25 cellular contexts compared by ENCODE assay signal in genomic region chr2:202599105-202599504, GRCh38.
"Had no signal": no experiment of that assay in that cellular context is flagged by ENCODE, and none has a peak within 500 bp of the region (broad histone marks: within the 10 kb centered on the region; RNA-seq: fewer than 3 reads in every experiment).

No MANE protein-coding gene starts in this region.

- H3K27ac Mint-ChIP-seq: immature natural killer cell, mesothelial cell of epicardium had no signal

- H3K27me3 ChIP-seq: colonic mucosa, dorsolateral prefrontal cortex, esophagus muscularis mucosa, gastrocnemius medialis, heart right ventricle, left lung had no signal

- DNase-seq: cerebellar nuclear complex; colonic mucosa; cortex of kidney; dermis blood vessel endothelial cell; dorsolateral prefrontal cortex; effector CD4-positive, alpha-beta T cell; effector memory CD4-positive, alpha-beta T cell; foreskin fibroblast; foreskin melanocyte; gastrocnemius medialis; glutamatergic neuron; head of caudate nucleus; heart right ventricle; hippocampal formation; immature natural killer cell; islet precursor cell; kidney; kidney glomerular epithelial cell; left lung; left ventricle myocardium superior; lower lobe of right lung; mesenchymal stem cell had no signal

- H3K27ac ChIP-seq: colonic mucosa, dorsolateral prefrontal cortex, esophagus muscularis mucosa, gastrocnemius medialis, heart right ventricle, left lung, lower lobe of right lung had no signal

- H3K9me3 ChIP-seq: colonic mucosa, esophagus muscularis mucosa, gastrocnemius medialis, heart right ventricle, left lung, lower lobe of right lung had no signal

- H3K4me1 Mint-ChIP-seq: mesothelial cell of epicardium had no signal

- H3K36me3 Mint-ChIP-seq: immature natural killer cell, mesothelial cell of epicardium had no signal

- H3K4me3 ChIP-seq: colonic mucosa, dorsolateral prefrontal cortex, esophagus muscularis mucosa, gastrocnemius medialis, heart right ventricle, left lung, lower lobe of right lung had no signal

- H3K4me3 Mint-ChIP-seq: immature natural killer cell, mesothelial cell of epicardium had no signal

- H3K36me3 ChIP-seq: colonic mucosa, esophagus muscularis mucosa, gastrocnemius medialis, heart right ventricle, left lung, lower lobe of right lung had no signal

- H3K4me1 ChIP-seq: colonic mucosa, esophagus muscularis mucosa, gastrocnemius medialis, heart right ventricle, left lung, lower lobe of right lung had no signal

- H3K9me3 Mint-ChIP-seq: immature natural killer cell, mesothelial cell of epicardium had no signal

- ATAC-seq: gastrocnemius medialis, heart right ventricle, left lung, left ventricle myocardium superior, lower lobe of right lung had no signal

- FAIRE-seq: endothelial cell of umbilical vein, kidney had no signal
